In the genomic region with DNA sequence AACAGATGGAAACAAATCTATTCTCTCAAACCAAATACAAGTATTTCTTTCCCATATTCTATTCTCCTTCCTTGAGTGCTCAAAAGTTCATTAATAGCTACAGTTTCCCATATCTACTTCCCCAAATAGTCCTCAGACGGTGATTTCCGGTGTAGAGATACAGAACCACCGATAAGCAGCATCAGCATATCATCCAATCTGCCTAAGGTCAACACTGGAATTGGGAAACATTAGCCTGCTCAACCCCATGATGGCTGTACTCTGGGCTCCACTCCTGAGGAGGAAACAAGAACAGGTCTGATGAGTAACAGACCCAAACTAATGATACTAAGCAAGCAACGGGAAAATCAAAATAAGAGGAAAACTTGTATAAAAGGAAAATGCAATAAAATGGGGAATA, we compare ENCODE assay signal across 17 cellular contexts.
"Had no signal": no experiment of that assay in that cellular context is flagged by ENCODE, and none has a peak within 500 bp of the region (broad histone marks: within the 10 kb centered on the region; RNA-seq: fewer than 3 reads in every experiment).

No MANE protein-coding gene starts in this region.

- H3K9me3 ChIP-seq: body of pancreas, lower lobe of right lung, spleen had no signal

- H3K4me3 ChIP-seq: body of pancreas, cardiac muscle cell, lower lobe of right lung, neural progenitor cell, spleen had no signal

- ATAC-seq: activated CD8-positive, alpha-beta T cell treated with anti-CD3 and anti-CD28 coated beads, Interleukin-2, amount 10 ng/mL, durations not matched to agents 7 days and 5 days; body of pancreas; lower lobe of right lung; naive thymus-derived CD4-positive, alpha-beta T cell had no signal

- DNase-seq: activated CD4-positive, alpha-beta T cell treated with anti-CD3 and anti-CD28 coated beads for 1 hour; activated CD4-positive, alpha-beta T cell treated with anti-CD3 and anti-CD28 coated beads, Interleukin-2, amount 50 U/mL, for 1 hour; activated CD8-positive, alpha-beta T cell treated with anti-CD3 and anti-CD28 coated beads, Interleukin-2, amount 10 ng/mL, durations not matched to agents 7 days and 5 days; activated gamma-delta T cell; activated naive CD4-positive, alpha-beta T cell treated with anti-CD3 and anti-CD28 coated beads, Interleukin-2, amount 50 U/mL, for 16 hours; body of pancreas; cortex of kidney; endodermal cell; lower lobe of right lung; naive thymus-derived CD4-positive, alpha-beta T cell; spleen; stimulated activated CD4-positive, alpha-beta T cell treated with anti-CD3 and anti-CD28 coated beads, Interleukin-4, amount 100 ng/mL, for 24 hours; stimulated activated naive CD4-positive, alpha-beta T cell treated with Interleukin-2 at 50 U/mL for 16 hours; T1000; WERI-Rb-1 had no signal

- H3K27me3 ChIP-seq: body of pancreas, cardiac muscle cell, neural progenitor cell, spleen had no signal

- H3K27ac ChIP-seq: body of pancreas, cardiac muscle cell, lower lobe of right lung, neural progenitor cell, WERI-Rb-1 had no signal

- H3K36me3 ChIP-seq: cardiac muscle cell, lower lobe of right lung, neural progenitor cell, spleen, WERI-Rb-1 had no signal

- H3K4me1 ChIP-seq: body of pancreas had no signal
